9 cellular contexts compared by ENCODE assay signal in genomic region chrX:55450259-55450658, GRCh38. TPM values are rescaled to one million over a fixed set of nuclear protein-coding genes. Genes with fewer than 3 reads are reported as not detected.
DNase-seq lines count a peak whose midpoint lies in the region; ATAC-seq and TF ChIP-seq lines count a peak whose summit lies in the region.
"Had no signal": no experiment of that assay in that cellular context is flagged by ENCODE, and none has a peak within 500 bp of the region (broad histone marks: within the 10 kb centered on the region; RNA-seq: fewer than 3 reads in every experiment).

No MANE protein-coding gene starts in this region.

- no peaks in the 10 kb centered on the region for H3K9me3 Mint-ChIP-seq in HFFc6
- H3K9me3 Mint-ChIP-seq: activated CD8-positive, alpha-beta T cell treated with anti-CD3 and anti-CD28 coated beads for 36 hours had no signal

- peaks cover 4% of the 10 kb centered on the region for H3K27me3 Mint-ChIP-seq in HFFc6 (ENCODE audit: insufficient read depth)
- H3K27me3 Mint-ChIP-seq: activated CD8-positive, alpha-beta T cell treated with anti-CD3 and anti-CD28 coated beads for 36 hours had no signal

- DNase-seq in Caki2 (ENCODE audit: low read depth) = peak; percentile 0
- no peak for DNase-seq in HFFc6
- peak; percentile 31 for DNase-seq in cerebellar cortex (ENCODE audit: low spot score)
- DNase-seq in midbrain (lab: John Stamatoyannopoulos, UW) = peak; percentile 9
- no peak for DNase-seq in ureter (ENCODE audit: low spot score)
- DNase-seq: activated CD8-positive, alpha-beta T cell treated with anti-CD3 and anti-CD28 coated beads for 36 hours had no signal

- in situ Hi-C loops in Caki2 (cut with HindIII; ENCODE audit: low pct_unique_long_range_greater_than_20kb, low sequenced_read_pairs) = no loop called here

- no peaks in the 10 kb centered on the region for H3K36me3 Mint-ChIP-seq in HFFc6 (ENCODE audit: low read depth)

- no peak overlapping the region for H3K27ac Mint-ChIP-seq in HFFc6
- H3K27ac Mint-ChIP-seq: activated CD8-positive, alpha-beta T cell treated with anti-CD3 and anti-CD28 coated beads for 36 hours had no signal

- peaks cover 14% of the 10 kb centered on the region for H3K4me1 Mint-ChIP-seq in HFFc6 (ENCODE audit: low read depth)

- peak; percentile 28; the same call in 1 of the 2 replicates for TF ChIP-seq CTCF in HFFc6 (IDR thresholded peaks at IDR 0.05)

- ATAC-seq in HG02642 (IDR thresholded peaks at IDR 0.05; ENCODE audit: poor library complexity, unreplicated experiment) = no peak
- ATAC-seq in HG02623 (IDR thresholded peaks at IDR 0.05; ENCODE audit: unreplicated experiment) = no peak
- ATAC-seq in GM19324 (IDR thresholded peaks at IDR 0.05; ENCODE audit: low FRiP score, unreplicated experiment) = no peak
- ATAC-seq: activated CD8-positive, alpha-beta T cell treated with anti-CD3 and anti-CD28 coated beads for 36 hours had no signal

- H3K4me3 Mint-ChIP-seq in HFFc6 = no peak overlapping the region
- H3K4me3 Mint-ChIP-seq: activated CD8-positive, alpha-beta T cell treated with anti-CD3 and anti-CD28 coated beads for 36 hours had no signal

RNA-seq across cellular contexts. Expression of gene MAGEH1, which starts 1.7 kb away (rescaled TPM):
- total RNA-seq in Caki2 (2014; rRNA removed; shearing (Covaris generic); ENCODE audit: low replicate concordance) = 27.1 and 60.4 TPM in 2 replicates
- 10 to 100 TPM; 20.6 to 25.3 (median 24.9) TPM for total RNA-seq in HFFc6 (2021; fragmentation: NEBNext Ultra II Directional; extraction: Animal tissue kit (Norgen Biotek cat#: 25700))
- 19.1 TPM for total RNA-seq in ureter

RNA-seq across cellular contexts. Expression of gene USP51, which starts 39.4 kb away (rescaled TPM):
- total RNA-seq in Caki2 (2014; rRNA removed; shearing (Covaris generic); ENCODE audit: low replicate concordance) = 0.06 and 0.14 TPM in 2 replicates
- 1 to 10 TPM in 3 of 6 experiments, under 1 TPM in 3; 0.73 to 1.2 (median 1.0) TPM for total RNA-seq in HFFc6 (2021; fragmentation: NEBNext Ultra II Directional; extraction: Animal tissue kit (Norgen Biotek cat#: 25700))
- 3.5 TPM for total RNA-seq in ureter

Comparison
In these comparisons a context has a peak if more than half of its experiments do, and no peak if none do; other contexts are left out.
1. DNase-seq: peak in Caki2 (single experiment), cerebellar cortex (single experiment) and midbrain (single experiment); none in HFFc6 (single experiment) and ureter (single experiment).